ENCODE assay signal across 27 cellular contexts in the genomic region with DNA sequence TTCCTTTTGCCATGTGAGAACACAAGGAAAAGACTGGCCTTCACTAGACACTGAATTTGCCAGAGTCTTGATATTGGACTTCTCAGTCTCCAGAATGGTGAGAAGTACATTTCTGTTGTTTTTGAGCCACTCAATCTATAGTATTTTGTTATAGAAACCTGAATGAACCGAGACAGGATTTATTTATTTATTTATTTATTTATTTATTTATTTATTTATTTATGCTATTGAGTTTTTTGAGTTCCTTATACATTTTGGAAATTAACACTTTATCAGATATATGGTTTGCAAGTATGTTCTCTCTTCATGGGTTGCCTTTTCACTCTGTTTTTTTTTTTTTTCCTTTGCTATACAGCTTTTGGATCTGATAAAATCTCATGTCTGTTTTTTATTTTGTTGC.
A peak's percentile ranks its signal among the peaks of the same experiment; 100 is the strongest.
DNase-seq lines count a peak whose midpoint lies in the region; ATAC-seq and TF ChIP-seq lines count a peak whose summit lies in the region.
"Had no signal": no experiment of that assay in that cellular context is flagged by ENCODE, and none has a peak within 500 bp of the region (broad histone marks: within the 10 kb centered on the region; RNA-seq: fewer than 3 reads in every experiment).

No MANE protein-coding gene starts in this region.

- POLR2A ChIA-PET in HEK293 (lab: Yijun Ruan, JAX) = no interaction called here

- TF ChIP-seq CTCF in HEK293 (tag by site-specific recombination; IDR thresholded peaks at IDR 0.05) (no peak), right lobe of liver (IDR thresholded peaks at IDR 0.05) (no peak)

- H3K27ac ChIP-seq in HEK293 (ENCODE audit: extremely low read depth, low read depth, low read length) (no peak overlapping the region), right lobe of liver (no peak overlapping the region)
- H3K27ac ChIP-seq: 22Rv1; A549; BLaER1; BLaER1 treated with 17β-estradiol and CSF1 and Interleukin-3, amounts not matched to agents 10 nM and 100 nM; C4-2B had no signal

- no peaks in the 10 kb centered on the region for H3K4me1 ChIP-seq in HEK293 (ENCODE audit: control insufficient read depth, insufficient read depth, low read length)
- H3K4me1 ChIP-seq in right lobe of liver = no peaks in the 10 kb centered on the region
- H3K4me1 ChIP-seq: A549; BE2C; BLaER1; BLaER1 treated with 17β-estradiol and CSF1 and Interleukin-3, amounts not matched to agents 10 nM and 100 nM; Caco-2 had no signal

- 50% methylated on average over 1 of the region's 1 CpG for WGBS in right lobe of liver (ENCODE audit: insufficient coverage, low coverage, low lambda C conversion rate, missing lambda C conversion rate)

- CTCF ChIA-PET in HEK293 (lab: Yijun Ruan, JAX) = no interaction called here

- H3K9me3 ChIP-seq in HEK293 (ENCODE audit: control insufficient read depth, insufficient read depth, low read depth, low read length) (no peaks in the 10 kb centered on the region), right lobe of liver (no peaks in the 10 kb centered on the region)
- H3K9me3 ChIP-seq: A549, BE2C, BLaER1, Caco-2 had no signal

- DNase-seq in right lobe of liver = no peak
- DNase-seq: 8988T; ACHN; AML-193; BE2C; C1 segment of cervical spinal cord; Caco-2; Calu3; CD4-positive, alpha-beta memory T cell; CD4-positive, alpha-beta T cell; CD4-positive, CD25-positive, alpha-beta regulatory T cell; CD8-positive, alpha-beta memory T cell; CD8-positive, alpha-beta T cell; COR-L47; DMS 273 treated with DMSO at 0.1 percent for 48 hours; DMS153; DMS53; DMS79; DMS79 treated with DMSO at 0.1 percent for 48 hours; DND-41; EL had no signal

- no peaks in the 10 kb centered on the region for H3K27me3 ChIP-seq in right lobe of liver
- H3K27me3 ChIP-seq: BE2C; BLaER1; BLaER1 treated with 17β-estradiol and CSF1 and Interleukin-3, amounts not matched to agents 10 nM and 100 nM had no signal

- intact Hi-C loops in right lobe of liver (cut with DNase I) = no loop called here

- H3K4me3 ChIP-seq in HEK293 (ENCODE audit: low read depth, low read length) (no peak overlapping the region), right lobe of liver (no peak overlapping the region)
- H3K4me3 ChIP-seq: A549; BLaER1; BLaER1 treated with 17β-estradiol and CSF1 and Interleukin-3, amounts not matched to agents 10 nM and 100 nM had no signal

- H3K36me3 ChIP-seq in HEK293 (ENCODE audit: control insufficient read depth in 2 of 2, insufficient read depth in 1 of 2, low read length in 2 of 2) (no peaks in the 10 kb centered on the region), right lobe of liver (no peaks in the 10 kb centered on the region)
- H3K36me3 ChIP-seq: BE2C; BLaER1; BLaER1 treated with 17β-estradiol and CSF1 and Interleukin-3, amounts not matched to agents 10 nM and 100 nM had no signal

- no peak for ATAC-seq in right lobe of liver
- ATAC-seq: A549; CD8-positive, alpha-beta T cell had no signal

- no peak for TF ChIP-seq POLR2A in right lobe of liver (IDR thresholded peaks at IDR 0.05)

TF ChIP-seq in HEK293, 187 proteins besides CTCF, POLR2A, EP300 and RAD21 (continues in another document):
- TF ChIP-seq, protein P1, sequence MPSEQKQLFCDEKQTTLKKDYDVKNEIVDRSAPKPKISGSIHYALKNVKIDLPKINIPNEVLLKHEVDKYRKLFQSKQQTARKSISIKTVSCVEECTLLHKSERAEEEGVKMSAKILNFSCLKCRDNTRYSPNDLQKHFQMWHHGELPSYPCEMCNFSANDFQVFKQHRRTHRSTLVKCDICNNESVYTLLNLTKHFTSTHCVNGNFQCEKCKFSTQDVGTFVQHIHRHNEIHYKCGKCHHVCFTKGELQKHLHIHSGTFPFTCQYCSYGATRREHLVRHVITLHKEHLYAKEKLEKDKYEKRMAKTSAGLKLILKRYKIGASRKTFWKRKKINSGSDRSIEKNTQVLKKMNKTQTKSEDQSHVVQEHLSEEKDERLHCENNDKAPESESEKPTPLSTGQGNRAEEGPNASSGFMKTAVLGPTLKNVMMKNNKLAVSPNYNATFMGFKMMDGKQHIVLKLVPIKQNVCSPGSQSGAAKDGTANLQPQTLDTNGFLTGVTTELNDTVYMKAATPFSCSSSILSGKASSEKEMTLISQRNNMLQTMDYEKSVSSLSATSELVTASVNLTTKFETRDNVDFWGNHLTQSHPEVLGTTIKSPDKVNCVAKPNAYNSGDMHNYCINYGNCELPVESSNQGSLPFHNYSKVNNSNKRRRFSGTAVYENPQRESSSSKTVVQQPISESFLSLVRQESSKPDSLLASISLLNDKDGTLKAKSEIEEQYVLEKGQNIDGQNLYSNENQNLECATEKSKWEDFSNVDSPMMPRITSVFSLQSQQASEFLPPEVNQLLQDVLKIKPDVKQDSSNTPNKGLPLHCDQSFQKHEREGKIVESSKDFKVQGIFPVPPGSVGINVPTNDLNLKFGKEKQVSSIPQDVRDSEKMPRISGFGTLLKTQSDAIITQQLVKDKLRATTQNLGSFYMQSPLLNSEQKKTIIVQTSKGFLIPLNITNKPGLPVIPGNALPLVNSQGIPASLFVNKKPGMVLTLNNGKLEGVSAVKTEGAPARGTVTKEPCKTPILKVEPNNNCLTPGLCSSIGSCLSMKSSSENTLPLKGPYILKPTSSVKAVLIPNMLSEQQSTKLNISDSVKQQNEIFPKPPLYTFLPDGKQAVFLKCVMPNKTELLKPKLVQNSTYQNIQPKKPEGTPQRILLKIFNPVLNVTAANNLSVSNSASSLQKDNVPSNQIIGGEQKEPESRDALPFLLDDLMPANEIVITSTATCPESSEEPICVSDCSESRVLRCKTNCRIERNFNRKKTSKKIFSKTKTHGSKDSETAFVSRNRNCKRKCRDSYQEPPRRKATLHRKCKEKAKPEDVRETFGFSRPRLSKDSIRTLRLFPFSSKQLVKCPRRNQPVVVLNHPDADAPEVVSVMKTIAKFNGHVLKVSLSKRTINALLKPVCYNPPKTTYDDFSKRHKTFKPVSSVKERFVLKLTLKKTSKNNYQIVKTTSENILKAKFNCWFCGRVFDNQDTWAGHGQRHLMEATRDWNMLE (tag by site-specific recombination; conservative IDR thresholded peaks at IDR 0.05; ENCODE audit: low read depth) = peak; percentile 84
- TF ChIP-seq ZNF654 (tag by site-specific recombination; IDR thresholded peaks at IDR 0.05; ENCODE audit: low read depth) (peak; percentile 21; the same call in 1 of the 2 replicates), ZNF138 (tag by site-specific recombination; IDR thresholded peaks at IDR 0.05; ENCODE audit: borderline replicate concordance) (0 out of 2 replicates have a peak, but pooled peaks have one; percentile 35), ZNF292 (tag by site-specific recombination; IDR thresholded peaks at IDR 0.05; ENCODE audit: borderline replicate concordance, low read depth) (0 out of 2 replicates have a peak, but pooled peaks have one; percentile 54), ZNF530 (tag by site-specific recombination; IDR thresholded peaks at IDR 0.05; ENCODE audit: low read depth) (0 out of 2 replicates have a peak, but pooled peaks have one; percentile 26), ZNF510 (tag by site-specific recombination; IDR thresholded peaks at IDR 0.05; ENCODE audit: insufficient replicate concordance) (peak; percentile 60), ZNF558 (tag by site-specific recombination; IDR thresholded peaks at IDR 0.05) (peak; percentile 63; the same call in 1 of the 2 replicates)
- TF ChIP-seq, protein P2, sequence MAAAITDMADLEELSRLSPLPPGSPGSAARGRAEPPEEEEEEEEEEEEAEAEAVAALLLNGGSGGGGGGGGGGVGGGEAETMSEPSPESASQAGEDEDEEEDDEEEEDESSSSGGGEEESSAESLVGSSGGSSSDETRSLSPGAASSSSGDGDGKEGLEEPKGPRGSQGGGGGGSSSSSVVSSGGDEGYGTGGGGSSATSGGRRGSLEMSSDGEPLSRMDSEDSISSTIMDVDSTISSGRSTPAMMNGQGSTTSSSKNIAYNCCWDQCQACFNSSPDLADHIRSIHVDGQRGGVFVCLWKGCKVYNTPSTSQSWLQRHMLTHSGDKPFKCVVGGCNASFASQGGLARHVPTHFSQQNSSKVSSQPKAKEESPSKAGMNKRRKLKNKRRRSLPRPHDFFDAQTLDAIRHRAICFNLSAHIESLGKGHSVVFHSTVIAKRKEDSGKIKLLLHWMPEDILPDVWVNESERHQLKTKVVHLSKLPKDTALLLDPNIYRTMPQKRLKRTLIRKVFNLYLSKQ (tag by site-specific recombination; IDR thresholded peaks at IDR 0.05; ENCODE audit: borderline replicate concordance) = no peak
- TF ChIP-seq, protein P3, sequence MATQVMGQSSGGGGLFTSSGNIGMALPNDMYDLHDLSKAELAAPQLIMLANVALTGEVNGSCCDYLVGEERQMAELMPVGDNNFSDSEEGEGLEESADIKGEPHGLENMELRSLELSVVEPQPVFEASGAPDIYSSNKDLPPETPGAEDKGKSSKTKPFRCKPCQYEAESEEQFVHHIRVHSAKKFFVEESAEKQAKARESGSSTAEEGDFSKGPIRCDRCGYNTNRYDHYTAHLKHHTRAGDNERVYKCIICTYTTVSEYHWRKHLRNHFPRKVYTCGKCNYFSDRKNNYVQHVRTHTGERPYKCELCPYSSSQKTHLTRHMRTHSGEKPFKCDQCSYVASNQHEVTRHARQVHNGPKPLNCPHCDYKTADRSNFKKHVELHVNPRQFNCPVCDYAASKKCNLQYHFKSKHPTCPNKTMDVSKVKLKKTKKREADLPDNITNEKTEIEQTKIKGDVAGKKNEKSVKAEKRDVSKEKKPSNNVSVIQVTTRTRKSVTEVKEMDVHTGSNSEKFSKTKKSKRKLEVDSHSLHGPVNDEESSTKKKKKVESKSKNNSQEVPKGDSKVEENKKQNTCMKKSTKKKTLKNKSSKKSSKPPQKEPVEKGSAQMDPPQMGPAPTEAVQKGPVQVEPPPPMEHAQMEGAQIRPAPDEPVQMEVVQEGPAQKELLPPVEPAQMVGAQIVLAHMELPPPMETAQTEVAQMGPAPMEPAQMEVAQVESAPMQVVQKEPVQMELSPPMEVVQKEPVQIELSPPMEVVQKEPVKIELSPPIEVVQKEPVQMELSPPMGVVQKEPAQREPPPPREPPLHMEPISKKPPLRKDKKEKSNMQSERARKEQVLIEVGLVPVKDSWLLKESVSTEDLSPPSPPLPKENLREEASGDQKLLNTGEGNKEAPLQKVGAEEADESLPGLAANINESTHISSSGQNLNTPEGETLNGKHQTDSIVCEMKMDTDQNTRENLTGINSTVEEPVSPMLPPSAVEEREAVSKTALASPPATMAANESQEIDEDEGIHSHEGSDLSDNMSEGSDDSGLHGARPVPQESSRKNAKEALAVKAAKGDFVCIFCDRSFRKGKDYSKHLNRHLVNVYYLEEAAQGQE (tag by site-specific recombination; IDR thresholded peaks at IDR 0.05) = peak; percentile 77
